Comparison of ENCODE assay signal across 1 cellular context in genomic region chr17:1573932-1574696, GRCh38.
TF ChIP-seq lines count a peak whose summit lies in the region.

No MANE protein-coding gene starts in this region.

TF ChIP-seq in A549, 52 proteins besides CTCF, POLR2A, EP300 and RAD21 (continued from another document):
- TF ChIP-seq E2F6 (IDR thresholded peaks at IDR 0.05; ENCODE audit: borderline replicate concordance, low read depth) (no peak), MAFK (IDR thresholded peaks at IDR 0.05; ENCODE audit: partially characterized antibody) (no peak), ATOH8 (CRISPR knock-in tag; IDR thresholded peaks at IDR 0.05; ENCODE audit: low read depth) (no peak), NFE2L2 (conservative IDR thresholded peaks at IDR 0.05; ENCODE audit: low read length) (no peak)
